ENCODE assay signal across 1 cellular context in genomic region chr11:66676279-66676919, GRCh38.
TF ChIP-seq lines count a peak whose summit lies in the region.

No MANE protein-coding gene starts in this region.

TF ChIP-seq in HepG2, 621 proteins besides CTCF, POLR2A, EP300 and RAD21:
- TF ChIP-seq DMAP1 (CRISPR knock-in tag; IDR thresholded peaks at IDR 0.05) = no peak
- TF ChIP-seq, protein P1, sequence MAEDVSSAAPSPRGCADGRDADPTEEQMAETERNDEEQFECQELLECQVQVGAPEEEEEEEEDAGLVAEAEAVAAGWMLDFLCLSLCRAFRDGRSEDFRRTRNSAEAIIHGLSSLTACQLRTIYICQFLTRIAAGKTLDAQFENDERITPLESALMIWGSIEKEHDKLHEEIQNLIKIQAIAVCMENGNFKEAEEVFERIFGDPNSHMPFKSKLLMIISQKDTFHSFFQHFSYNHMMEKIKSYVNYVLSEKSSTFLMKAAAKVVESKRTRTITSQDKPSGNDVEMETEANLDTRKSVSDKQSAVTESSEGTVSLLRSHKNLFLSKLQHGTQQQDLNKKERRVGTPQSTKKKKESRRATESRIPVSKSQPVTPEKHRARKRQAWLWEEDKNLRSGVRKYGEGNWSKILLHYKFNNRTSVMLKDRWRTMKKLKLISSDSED (CRISPR knock-in tag; IDR thresholded peaks at IDR 0.05) = no peak
- TF ChIP-seq RFXANK (CRISPR knock-in tag; IDR thresholded peaks at IDR 0.05) = no peak
- no peak for TF ChIP-seq ZNF441 (CRISPR knock-in tag; IDR thresholded peaks at IDR 0.05; ENCODE audit: borderline replicate concordance)
- no peak for TF ChIP-seq MEIS2 (CRISPR knock-in tag; IDR thresholded peaks at IDR 0.05)
- TF ChIP-seq SNRNP70 (IDR thresholded peaks at IDR 0.05; ENCODE audit: low read depth, low read length) = no peak
- no peak for TF ChIP-seq MAZ (IDR thresholded peaks at IDR 0.05; ENCODE audit: borderline replicate concordance, low read depth, low read length)
- 0 out of 2 replicates have a peak, but pooled peaks have one; percentile 3 for TF ChIP-seq MAZ (CRISPR knock-in tag; IDR thresholded peaks at IDR 0.05; ENCODE audit: low read depth)
- TF ChIP-seq ZBTB38 (CRISPR knock-in tag; IDR thresholded peaks at IDR 0.05) = 0 out of 2 replicates have a peak, but pooled peaks have one; percentile 49
- TF ChIP-seq DNMT1 (CRISPR knock-in tag; IDR thresholded peaks at IDR 0.05) = no peak
- no peak for TF ChIP-seq ZBTB20 (CRISPR knock-in tag; IDR thresholded peaks at IDR 0.05; ENCODE audit: borderline replicate concordance, low read depth)
- TF ChIP-seq, protein P2, sequence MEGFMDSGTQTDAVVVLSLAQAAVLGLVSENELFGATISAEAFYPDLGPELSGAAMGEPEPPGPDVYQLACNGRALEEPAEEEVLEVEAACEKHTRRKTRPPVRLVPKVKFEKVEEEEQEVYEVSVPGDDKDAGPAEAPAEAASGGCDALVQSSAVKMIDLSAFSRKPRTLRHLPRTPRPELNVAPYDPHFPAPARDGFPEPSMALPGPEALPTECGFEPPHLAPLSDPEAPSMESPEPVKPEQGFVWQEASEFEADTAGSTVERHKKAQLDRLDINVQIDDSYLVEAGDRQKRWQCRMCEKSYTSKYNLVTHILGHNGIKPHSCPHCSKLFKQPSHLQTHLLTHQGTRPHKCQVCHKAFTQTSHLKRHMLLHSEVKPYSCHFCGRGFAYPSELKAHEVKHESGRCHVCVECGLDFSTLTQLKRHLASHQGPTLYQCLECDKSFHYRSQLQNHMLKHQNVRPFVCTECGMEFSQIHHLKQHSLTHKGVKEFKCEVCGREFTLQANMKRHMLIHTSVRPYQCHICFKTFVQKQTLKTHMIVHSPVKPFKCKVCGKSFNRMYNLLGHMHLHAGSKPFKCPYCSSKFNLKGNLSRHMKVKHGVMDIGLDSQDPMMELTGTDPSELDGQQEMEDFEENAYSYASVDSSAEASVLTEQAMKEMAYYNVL (CRISPR knock-in tag; IDR thresholded peaks at IDR 0.05; ENCODE audit: borderline replicate concordance) = no peak
- TF ChIP-seq ZNF142 (CRISPR knock-in tag; IDR thresholded peaks at IDR 0.05) = no peak
- TF ChIP-seq, protein P3, sequence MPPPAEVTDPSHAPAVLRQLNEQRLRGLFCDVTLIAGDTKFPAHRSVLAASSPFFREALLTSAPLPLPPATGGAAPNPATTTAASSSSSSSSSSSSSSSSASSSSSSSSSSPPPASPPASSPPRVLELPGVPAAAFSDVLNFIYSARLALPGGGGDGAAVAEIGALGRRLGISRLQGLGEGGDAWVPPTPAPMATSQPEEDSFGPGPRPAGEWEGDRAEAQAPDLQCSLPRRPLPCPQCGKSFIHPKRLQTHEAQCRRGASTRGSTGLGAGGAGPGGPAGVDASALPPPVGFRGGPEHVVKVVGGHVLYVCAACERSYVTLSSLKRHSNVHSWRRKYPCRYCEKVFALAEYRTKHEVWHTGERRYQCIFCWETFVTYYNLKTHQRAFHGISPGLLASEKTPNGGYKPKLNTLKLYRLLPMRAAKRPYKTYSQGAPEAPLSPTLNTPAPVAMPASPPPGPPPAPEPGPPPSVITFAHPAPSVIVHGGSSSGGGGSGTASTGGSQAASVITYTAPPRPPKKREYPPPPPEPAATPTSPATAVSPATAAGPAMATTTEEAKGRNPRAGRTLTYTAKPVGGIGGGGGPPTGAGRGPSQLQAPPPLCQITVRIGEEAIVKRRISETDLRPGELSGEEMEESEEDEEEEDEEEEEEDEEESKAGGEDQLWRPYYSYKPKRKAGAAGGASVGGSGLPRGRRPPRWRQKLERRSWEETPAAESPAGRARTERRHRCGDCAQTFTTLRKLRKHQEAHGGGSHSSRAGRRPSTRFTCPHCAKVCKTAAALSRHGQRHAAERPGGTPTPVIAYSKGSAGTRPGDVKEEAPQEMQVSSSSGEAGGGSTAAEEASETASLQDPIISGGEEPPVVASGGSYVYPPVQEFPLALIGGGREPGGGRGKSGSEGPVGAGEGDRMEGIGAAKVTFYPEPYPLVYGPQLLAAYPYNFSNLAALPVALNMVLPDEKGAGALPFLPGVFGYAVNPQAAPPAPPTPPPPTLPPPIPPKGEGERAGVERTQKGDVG (CRISPR knock-in tag; IDR thresholded peaks at IDR 0.05; ENCODE audit: borderline replicate concordance) = 0 out of 2 replicates have a peak, but pooled peaks have one; percentile 13
- no peak for TF ChIP-seq ZNF530 (CRISPR knock-in tag; IDR thresholded peaks at IDR 0.05; ENCODE audit: low read depth)
- no peak for TF ChIP-seq ZNF674 (CRISPR knock-in tag; IDR thresholded peaks at IDR 0.05; ENCODE audit: low read depth)
- no peak for TF ChIP-seq SNAI1 (CRISPR knock-in tag; IDR thresholded peaks at IDR 0.05; ENCODE audit: borderline replicate concordance)
- TF ChIP-seq, protein P4, sequence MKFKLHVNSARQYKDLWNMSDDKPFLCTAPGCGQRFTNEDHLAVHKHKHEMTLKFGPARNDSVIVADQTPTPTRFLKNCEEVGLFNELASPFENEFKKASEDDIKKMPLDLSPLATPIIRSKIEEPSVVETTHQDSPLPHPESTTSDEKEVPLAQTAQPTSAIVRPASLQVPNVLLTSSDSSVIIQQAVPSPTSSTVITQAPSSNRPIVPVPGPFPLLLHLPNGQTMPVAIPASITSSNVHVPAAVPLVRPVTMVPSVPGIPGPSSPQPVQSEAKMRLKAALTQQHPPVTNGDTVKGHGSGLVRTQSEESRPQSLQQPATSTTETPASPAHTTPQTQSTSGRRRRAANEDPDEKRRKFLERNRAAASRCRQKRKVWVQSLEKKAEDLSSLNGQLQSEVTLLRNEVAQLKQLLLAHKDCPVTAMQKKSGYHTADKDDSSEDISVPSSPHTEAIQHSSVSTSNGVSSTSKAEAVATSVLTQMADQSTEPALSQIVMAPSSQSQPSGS (CRISPR knock-in tag; IDR thresholded peaks at IDR 0.05) = no peak
- no peak for TF ChIP-seq ZNF512 (CRISPR knock-in tag; IDR thresholded peaks at IDR 0.05)
- TF ChIP-seq ZBTB8A (CRISPR knock-in tag; IDR thresholded peaks at IDR 0.05; ENCODE audit: borderline replicate concordance, low read depth) = no peak
